Comparison of ENCODE assay signal across 33 cellular contexts in genomic region chr4:109398928-109399327, GRCh38. TPM values are rescaled to one million over a fixed set of nuclear protein-coding genes. Genes with fewer than 3 reads are reported as not detected.
DNase-seq lines count a peak whose midpoint lies in the region; ATAC-seq and TF ChIP-seq lines count a peak whose summit lies in the region.
"Had no signal": no experiment of that assay in that cellular context is flagged by ENCODE, and none has a peak within 500 bp of the region (broad histone marks: within the 10 kb centered on the region; RNA-seq: fewer than 3 reads in every experiment).

No MANE protein-coding gene starts in this region.

- TF ChIP-seq CTCF in GM23338 (conservative IDR thresholded peaks at IDR 0.05; ENCODE audit: low read depth in 2 of 2) (no peak), HEK293 (tag by site-specific recombination; IDR thresholded peaks at IDR 0.05) (no peak), mesothelial cell of epicardium (IDR thresholded peaks at IDR 0.05; ENCODE audit: unreplicated experiment) (no peak), lower lobe of right lung (IDR thresholded peaks at IDR 0.05) (no peak)

- H3K9me3 Mint-ChIP-seq in GM23338, result no peaks in the 10 kb centered on the region
- H3K9me3 Mint-ChIP-seq in mesothelial cell of epicardium, result peaks cover 6% of the 10 kb centered on the region
- H3K9me3 Mint-ChIP-seq: CD4-positive, alpha-beta T cell; CD4-positive, CD25-positive, alpha-beta regulatory T cell; CD8-positive, alpha-beta memory T cell; CD8-positive, alpha-beta T cell had no signal

- H3K4me1 ChIP-seq in GM23338 (ENCODE audit: insufficient read depth) (peaks cover 7% of the 10 kb centered on the region), HEK293 (ENCODE audit: control insufficient read depth, insufficient read depth, low read length) (no peaks in the 10 kb centered on the region), lower lobe of right lung (no peaks in the 10 kb centered on the region)
- H3K4me1 ChIP-seq: A549; BE2C; BLaER1; BLaER1 treated with 17β-estradiol and CSF1 and Interleukin-3, amounts not matched to agents 10 nM and 100 nM; Caco-2 had no signal

- no peaks in the 10 kb centered on the region for H3K79me2 ChIP-seq in GM23338 (replicated peaks; ENCODE audit: insufficient read depth)

- H3K27ac Mint-ChIP-seq in GM23338 (no peak overlapping the region), mesothelial cell of epicardium (peak overlapping the region; percentile 47)
- H3K27ac Mint-ChIP-seq: B cell; CD14-positive monocyte; CD4-positive, alpha-beta memory T cell; CD4-positive, alpha-beta T cell; CD4-positive, CD25-positive, alpha-beta regulatory T cell; CD8-positive, alpha-beta memory T cell; CD8-positive, alpha-beta T cell had no signal

- 0 out of 2 replicates have a peak overlapping the region, but pooled peaks have one; percentile 52 for H2AFZ ChIP-seq in GM23338

- H3F3A ChIP-seq in GM23338 (replicated peaks; ENCODE audit: low read depth), result no peaks in the 10 kb centered on the region

- H3K4me3 Mint-ChIP-seq in GM23338, result no peak overlapping the region
- no peak overlapping the region for H3K4me3 Mint-ChIP-seq in mesothelial cell of epicardium
- H3K4me3 Mint-ChIP-seq: B cell; CD14-positive monocyte; CD4-positive, alpha-beta memory T cell; CD4-positive, alpha-beta T cell; CD4-positive, CD25-positive, alpha-beta regulatory T cell; CD8-positive, alpha-beta memory T cell; CD8-positive, alpha-beta T cell had no signal

- intact Hi-C loops in lower lobe of right lung (cut with DNase I), result no loop called here

- H3K36me3 Mint-ChIP-seq in GM23338 (ENCODE audit: low read depth) (no peaks in the 10 kb centered on the region), mesothelial cell of epicardium (no peaks in the 10 kb centered on the region)
- H3K36me3 Mint-ChIP-seq: CD14-positive monocyte; CD4-positive, alpha-beta memory T cell; CD4-positive, CD25-positive, alpha-beta regulatory T cell; CD8-positive, alpha-beta memory T cell; CD8-positive, alpha-beta T cell had no signal

- ATAC-seq in GM23338 (no peak), GM21786 (IDR thresholded peaks at IDR 0.05; ENCODE audit: unreplicated experiment) (no peak), lower lobe of right lung (no peak)
- ATAC-seq: A549; CD8-positive, alpha-beta T cell had no signal

- H3K4me1 Mint-ChIP-seq in GM23338, result peaks cover 13% of the 10 kb centered on the region
- peaks cover 20% of the 10 kb centered on the region for H3K4me1 Mint-ChIP-seq in mesothelial cell of epicardium
- H3K4me1 Mint-ChIP-seq: CD14-positive monocyte; CD4-positive, alpha-beta memory T cell; CD4-positive, CD25-positive, alpha-beta regulatory T cell; CD8-positive, alpha-beta memory T cell had no signal

- H3K9me2 ChIP-seq in GM23338 (ENCODE audit: insufficient read depth), result no peaks in the 10 kb centered on the region

- H3K4me3 ChIP-seq in GM23338 (no peak overlapping the region), HEK293 (ENCODE audit: low read depth, low read length) (no peak overlapping the region), lower lobe of right lung (no peak overlapping the region)
- H3K4me3 ChIP-seq: A549; BLaER1; BLaER1 treated with 17β-estradiol and CSF1 and Interleukin-3, amounts not matched to agents 10 nM and 100 nM had no signal

- H3K9me3 ChIP-seq in HEK293 (ENCODE audit: control insufficient read depth, insufficient read depth, low read depth, low read length) (no peaks in the 10 kb centered on the region), lower lobe of right lung (no peaks in the 10 kb centered on the region)
- H3K9me3 ChIP-seq: A549; BE2C; BLaER1; BLaER1 treated with 17β-estradiol and CSF1 and Interleukin-3, amounts not matched to agents 10 nM and 100 nM; Caco-2 had no signal

- H3K4me2 ChIP-seq in GM23338, result no peak overlapping the region
- H3K4me2 ChIP-seq: A549; BLaER1; BLaER1 treated with 17β-estradiol and CSF1 and Interleukin-3, amounts not matched to agents 10 nM and 100 nM had no signal

- H4K20me1 ChIP-seq in GM23338 (replicated peaks; ENCODE audit: insufficient read depth), result no peaks in the 10 kb centered on the region
- H4K20me1 ChIP-seq: BLaER1; BLaER1 treated with 17β-estradiol and CSF1 and Interleukin-3, amounts not matched to agents 10 nM and 100 nM had no signal

- H3K27ac ChIP-seq in GM23338 (ENCODE audit: low read depth) (no peak overlapping the region), HEK293 (ENCODE audit: extremely low read depth, low read depth, low read length) (no peak overlapping the region), lower lobe of right lung (no peak overlapping the region)
- H3K27ac ChIP-seq: 22Rv1; A549; BLaER1; BLaER1 treated with 17β-estradiol and CSF1 and Interleukin-3, amounts not matched to agents 10 nM and 100 nM; C4-2B had no signal

- H3K27me3 Mint-ChIP-seq in GM23338 (ENCODE audit: insufficient read depth, low read depth, poor library complexity) (no peaks in the 10 kb centered on the region), mesothelial cell of epicardium (ENCODE audit: low read depth) (no peaks in the 10 kb centered on the region)

- H3K27me3 ChIP-seq in GM23338 (ENCODE audit: insufficient read depth) (no peaks in the 10 kb centered on the region), lower lobe of right lung (ENCODE audit: low read depth) (no peaks in the 10 kb centered on the region)
- H3K27me3 ChIP-seq: BE2C; BLaER1; BLaER1 treated with 17β-estradiol and CSF1 and Interleukin-3, amounts not matched to agents 10 nM and 100 nM had no signal

- POLR2A ChIA-PET in HEK293 (lab: Yijun Ruan, JAX), result no interaction called here

- CTCF ChIA-PET in HEK293 (lab: Yijun Ruan, JAX), result no interaction called here

- no peaks in the 10 kb centered on the region for H3K36me3 ChIP-seq in GM23338 (ENCODE audit: insufficient read depth)
- H3K36me3 ChIP-seq in HEK293 (ENCODE audit: control insufficient read depth in 2 of 2, insufficient read depth in 1 of 2, low read length in 2 of 2), result no peaks in the 10 kb centered on the region
- H3K36me3 ChIP-seq in lower lobe of right lung, result no peaks in the 10 kb centered on the region
- H3K36me3 ChIP-seq: BE2C; BLaER1; BLaER1 treated with 17β-estradiol and CSF1 and Interleukin-3, amounts not matched to agents 10 nM and 100 nM had no signal

- DNase-seq in GM23338 (ENCODE audit: low spot score) (no peak), mesothelial cell of epicardium (ENCODE audit: low spot score in 2 of 2, unreplicated experiment in 2 of 2) (no peak), MV-4-11 (lab: John Stamatoyannopoulos, UW) (no peak), lower lobe of right lung (no peak)
- DNase-seq: 8988T; ACHN; AML-193; BE2C; C1 segment of cervical spinal cord; Caco-2; Calu3; CD4-positive, alpha-beta memory T cell; CD4-positive, alpha-beta T cell; CD4-positive, CD25-positive, alpha-beta regulatory T cell; CD8-positive, alpha-beta memory T cell; CD8-positive, alpha-beta T cell; COR-L47; DMS 273 treated with DMSO at 0.1 percent for 48 hours; DMS153; DMS53; DMS79; DMS79 treated with DMSO at 0.1 percent for 48 hours; DND-41; EL had no signal

TF ChIP-seq in GM23338, 12 proteins besides CTCF, POLR2A, EP300 and RAD21 (continues in another document):
- TF ChIP-seq EZH2 (IDR thresholded peaks at IDR 0.05; ENCODE audit: low read depth, unreplicated experiment), result no peak
- TF ChIP-seq ZNF331 (CRISPR knock-in tag; IDR thresholded peaks at IDR 0.05; ENCODE audit: low read depth), result no peak
- no peak for TF ChIP-seq EZH2phosphoT487 (IDR thresholded peaks at IDR 0.05; ENCODE audit: unreplicated experiment)
- no peak for TF ChIP-seq ZNF114 (CRISPR knock-in tag; IDR thresholded peaks at IDR 0.05)

TF ChIP-seq in HEK293, 187 proteins besides CTCF, POLR2A, EP300 and RAD21:
- TF ChIP-seq OVOL3 (tag by site-specific recombination; IDR thresholded peaks at IDR 0.05) (no peak), EGR2 (tag by site-specific recombination; IDR thresholded peaks at IDR 0.05; ENCODE audit: low read depth) (peak; percentile 94), ZFHX2 (tag by site-specific recombination; conservative IDR thresholded peaks at IDR 0.05) (peak; percentile 79)

RNA-seq across cellular contexts. Expression of gene SEC24B, which starts 34.7 kb away (rescaled TPM):
- 30.1 and 32.8 TPM in 2 replicates for total RNA-seq in GM23338 (2014; rRNA removed; shearing (Covaris generic))
- polyA plus RNA-seq in GM23338 (2016; fragmentation: Nextera tagmentation; extraction: Ambion mirVana), result 9.2 and 9.4 TPM in 2 replicates
- total RNA-seq in mesothelial cell of epicardium (50.7 to 53.6 TPM (median 52.7 TPM) in 3 replicates), lower lobe of right lung (35.0 TPM)
